Comparison of ENCODE assay signal across 26 cellular contexts in genomic region chr7:3152714-3153113, GRCh38.
A peak's percentile ranks its signal among the peaks of the same experiment; 100 is the strongest.
DNase-seq lines count a peak whose midpoint lies in the region; ATAC-seq, FAIRE-seq and TF ChIP-seq lines count a peak whose summit lies in the region.
"Had no signal": no experiment of that assay in that cellular context is flagged by ENCODE, and none has a peak within 500 bp of the region (broad histone marks: within the 10 kb centered on the region; RNA-seq: fewer than 3 reads in every experiment).

No MANE protein-coding gene starts in this region.

- no peak overlapping the region; the same call in 1 of the 2 replicates for H4K8ac ChIP-seq in H1 (ENCODE audit: extremely low read depth, insufficient read depth, low read length)

- H2BK15ac ChIP-seq in H1 (ENCODE audit: low read length) = no peak overlapping the region

- FAIRE-seq in GM12891 (lab: Jason Lieb, UNC) (peak; percentile 23), H1 (lab: Jason Lieb, UNC) (no peak)
- FAIRE-seq: A549, H54 had no signal

- no peak overlapping the region for H3K4me3 ChIP-seq in BLaER1
- no peak overlapping the region for H3K4me3 ChIP-seq in H1 (ENCODE audit: extremely low read depth in 1 of 4, insufficient read depth in 2 of 4, low read depth in 3 of 4, low read length in 4 of 4)
- H3K4me3 ChIP-seq in upper lobe of right lung = no peak overlapping the region
- H3K4me3 ChIP-seq: A549, SJSA1 had no signal

- H2BK12ac ChIP-seq in H1 (ENCODE audit: low read depth, low read length) = no peak overlapping the region

- H3K4me2 ChIP-seq in BLaER1 (peak overlapping the region; percentile 51), H1 (ENCODE audit: insufficient read depth in 1 of 2, low read depth in 2 of 2, low read length in 2 of 2) (no peak overlapping the region)
- H3K4me2 ChIP-seq: A549 had no signal

- WGBS in H1 (ENCODE audit: extremely low coverage in 1 of 2, insufficient coverage in 1 of 2, insufficient read length in 1 of 2, insufficient replicate concordance in 2 of 2, low coverage in 1 of 2, low lambda C conversion rate in 2 of 2, missing lambda C conversion rate in 1 of 2), 2 experiments = 88% methylated on average over 7 of the region's 7 CpGs; no CpG with 5 or more reads in 1 of the 2 experiments

- no peaks in the 10 kb centered on the region for H3K79me1 ChIP-seq in H1 (ENCODE audit: low read depth, low read length)

- TF ChIP-seq CTCF in H1 (IDR thresholded peaks at IDR 0.05; ENCODE audit: control extremely low read depth in 1 of 3, insufficient read depth in 1 of 3, low read depth in 1 of 3, low read length in 3 of 3) = no peak
- TF ChIP-seq CTCF in upper lobe of right lung (IDR thresholded peaks at IDR 0.05) = no peak

- no peaks in the 10 kb centered on the region for H3K23me2 ChIP-seq in H1 (ENCODE audit: low read depth, low read length)

- no peak for TF ChIP-seq EP300 in H1 (IDR thresholded peaks at IDR 0.05; ENCODE audit: borderline replicate concordance in 1 of 2, low read depth in 2 of 2, low read length in 2 of 2)

- POLR2A ChIA-PET in H1 (lab: Charles Lee; ENCODE audit: partially characterized antibody) = no interaction called here

- CTCF ChIA-PET in H1 (lab: Charles Lee; ENCODE audit: partially characterized antibody) = no interaction called here

- H4K5ac ChIP-seq in H1 (ENCODE audit: insufficient read length, low read depth, low read length) = no peak overlapping the region

- no peak overlapping the region for H3K18ac ChIP-seq in H1 (ENCODE audit: extremely low read depth, low read length)

- H2BK20ac ChIP-seq in H1 (ENCODE audit: low read length) = no peak overlapping the region

- H3K27ac ChIP-seq in BLaER1 (no peak overlapping the region), H1 (ENCODE audit: low read depth, low read length) (no peak overlapping the region), upper lobe of right lung (no peak overlapping the region)
- H3K27ac ChIP-seq: A549, SJSA1 had no signal

- H3K9ac ChIP-seq in BLaER1 (no peak overlapping the region), H1 (replicated peaks in 1 of 4; ENCODE audit: extremely low read depth in 1 of 4, low read depth in 3 of 4, low read length in 3 of 4) (no peak overlapping the region)

- H3K4me1 ChIP-seq in BLaER1 = peaks cover 79% of the 10 kb centered on the region
- peaks cover 0 to 3% (median 1%) of the 10 kb centered on the region in 4 experiments; a peak in 2 of 7 replicates for H3K4me1 ChIP-seq in H1 (replicated peaks in 1 of 4; ENCODE audit: control insufficient read depth in 3 of 4, insufficient read depth in 4 of 4, low read length in 3 of 4)
- H3K4me1 ChIP-seq in upper lobe of right lung = no peaks in the 10 kb centered on the region
- H3K4me1 ChIP-seq: A549 had no signal

- H4K91ac ChIP-seq in H1 (replicated peaks; ENCODE audit: insufficient read length, low read length) = no peak overlapping the region

- no peaks in the 10 kb centered on the region for H3K9me3 ChIP-seq in BLaER1
- H3K9me3 ChIP-seq in H1 (ENCODE audit: insufficient read depth in 2 of 2, low read depth in 1 of 2, low read length in 1 of 2) = no peaks in the 10 kb centered on the region; a peak in 1 of 4 replicates
- no peaks in the 10 kb centered on the region for H3K9me3 ChIP-seq in upper lobe of right lung
- H3K9me3 ChIP-seq: A549, SJSA1 had no signal

- H3K79me2 ChIP-seq in H1 (ENCODE audit: control insufficient read depth in 1 of 2, insufficient read depth in 2 of 2, low read length in 2 of 2) = no peaks in the 10 kb centered on the region

- intact Hi-C loops in upper lobe of right lung (cut with DNase I) = loop anchor here (10.0 kb wide), 1 partner anchor 268 kb away; no protein-coding TSS in a partner anchor

- no peak overlapping the region for H3K4ac ChIP-seq in H1 (replicated peaks; ENCODE audit: insufficient read length, low read depth, low read length)

- no peak overlapping the region for H3K14ac ChIP-seq in H1 (ENCODE audit: insufficient read length)

- no peak overlapping the region for H3K56ac ChIP-seq in H1 (replicated peaks; ENCODE audit: insufficient read length, low read depth, low read length)

- H3K36me3 ChIP-seq in BLaER1 (no peaks in the 10 kb centered on the region), H1 (ENCODE audit: control insufficient read depth in 2 of 4, insufficient read depth in 4 of 4, low read length in 3 of 4) (no peaks in the 10 kb centered on the region), upper lobe of right lung (no peaks in the 10 kb centered on the region)
- H3K36me3 ChIP-seq: SJSA1 had no signal

- no peak for TF ChIP-seq POLR2A in GM12891 (IDR thresholded peaks at IDR 0.05; ENCODE audit: low read depth, low read length)
- TF ChIP-seq POLR2A in H1 (IDR thresholded peaks at IDR 0.05; ENCODE audit: control extremely low read depth in 1 of 2, low read depth in 2 of 2, low read length in 2 of 2) = no peak

- no peak overlapping the region for H2AK5ac ChIP-seq in H1 (ENCODE audit: low read depth, low read length)

- H2BK120ac ChIP-seq in H1 (replicated peaks; ENCODE audit: low read depth, low read length) = no peak overlapping the region

- no peak overlapping the region for H2AFZ ChIP-seq in H1 (ENCODE audit: low read length)

- DNase-seq in GM12891 (ENCODE audit: insufficient read length, low spot score) = no peak
- no peak for DNase-seq in H1 (ENCODE audit: low read depth in 1 of 2, low spot score in 2 of 2)
- peak; percentile 9 for DNase-seq in upper lobe of right lung
- no peak for DNase-seq in NCI-H2171 treated with DMSO at 0.1 percent for 48 hours (lab: John Stamatoyannopoulos, UW)
- DNase-seq: AML-193; CD8-positive, alpha-beta memory T cell; DMS 273 treated with DMSO at 0.1 percent for 48 hours; DMS79; GF-D8; Kasumi-1; NCI-H1092 treated with DMSO at 0.1 percent for 48 hours; NCI-H1436; NCI-H187; NCI-H2081 treated with DMSO at 0.1 percent for 48 hours; NCI-H446 treated with DMSO at 0.1 percent for 48 hours; NCI-H526; NCI-H82; NK-92 treated with Interleukin-12 subunit alpha and Interleukin-12 subunit beta, amount 100 ng/mL, for 24 hours; Right ventricle myocardium superior; RPMI8226 had no signal

- ATAC-seq in upper lobe of right lung = no peak
- no peak for ATAC-seq in GM21786 (IDR thresholded peaks at IDR 0.05; ENCODE audit: unreplicated experiment)
- ATAC-seq in GM18870 (IDR thresholded peaks at IDR 0.05; ENCODE audit: unreplicated experiment) = no peak
- ATAC-seq: A549 had no signal

- H2BK5ac ChIP-seq in H1 (ENCODE audit: low read depth, low read length) = no peak overlapping the region

- H3K23ac ChIP-seq in H1 (ENCODE audit: insufficient read length) = no peak overlapping the region

- no peak for TF ChIP-seq RAD21 in H1 (IDR thresholded peaks at IDR 0.05 in 1 of 2, conservative IDR thresholded peaks at IDR 0.05 in 1 of 2; ENCODE audit: low read depth in 2 of 2, low read length in 2 of 2)

- H3K27me3 ChIP-seq in BLaER1 (no peaks in the 10 kb centered on the region), H1 (replicated peaks in 1 of 4; ENCODE audit: control insufficient read depth in 3 of 4, extremely low read depth in 1 of 4, insufficient read depth in 3 of 4, low read length in 3 of 4) (no peaks in the 10 kb centered on the region), upper lobe of right lung (peaks cover 6% of the 10 kb centered on the region)
- H3K27me3 ChIP-seq: SJSA1 had no signal

- H4K20me1 ChIP-seq in BLaER1 (no peaks in the 10 kb centered on the region), H1 (replicated peaks in 1 of 2; ENCODE audit: control insufficient read depth in 1 of 2, insufficient read depth in 2 of 2, low read length in 2 of 2) (no peaks in the 10 kb centered on the region)

TF ChIP-seq in GM12891, 5 proteins besides CTCF, POLR2A, EP300 and RAD21:
- no peak for TF ChIP-seq PAX5 (IDR thresholded peaks at IDR 0.05; ENCODE audit: insufficient read depth, low read length, severe bottlenecking)
- no peak for TF ChIP-seq POU2F2 (IDR thresholded peaks at IDR 0.05; ENCODE audit: low read depth, low read length)

TF ChIP-seq in H1, 55 proteins besides CTCF, POLR2A, EP300 and RAD21:
- peak; percentile 44; the same call in 1 of the 2 replicates for TF ChIP-seq KDM1A (IDR thresholded peaks at IDR 0.05; ENCODE audit: borderline replicate concordance, low read length)
- no peak for TF ChIP-seq GTF2F1 (IDR thresholded peaks at IDR 0.05; ENCODE audit: borderline replicate concordance, low read depth, low read length)
- TF ChIP-seq CBX8 (IDR thresholded peaks at IDR 0.05; ENCODE audit: borderline replicate concordance, low read depth, low read length) = no peak
TF ChIP-seq in H1: peak in this region for 1.
